ENCODE assay signal across 8 cellular contexts in the genomic region with DNA sequence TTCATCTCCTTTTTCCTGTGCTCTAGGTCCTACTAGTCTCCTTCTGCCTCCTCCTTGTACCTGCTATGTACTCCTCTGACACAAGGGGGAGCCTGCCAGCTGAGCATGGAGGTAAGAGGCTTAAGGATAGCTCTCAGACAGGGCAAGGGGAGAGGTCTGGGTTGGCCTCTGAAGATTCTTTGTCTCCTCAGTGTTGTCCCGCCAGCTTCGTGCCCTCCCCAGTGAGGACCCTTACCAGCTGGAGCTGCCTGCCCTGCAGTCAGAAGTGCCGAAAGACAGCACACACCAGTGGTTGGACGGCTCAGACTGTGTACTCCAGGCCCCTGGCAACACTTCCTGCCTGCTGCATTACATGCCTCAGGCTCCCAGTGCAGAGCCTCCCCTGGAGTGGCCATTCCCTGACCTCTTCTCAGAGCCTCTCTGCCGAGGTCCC. TPM values are rescaled to one million over a fixed set of nuclear protein-coding genes. Genes with fewer than 3 reads are reported as not detected.
A peak's percentile ranks its signal among the peaks of the same experiment; 100 is the strongest.
DNase-seq lines count a peak whose midpoint lies in the region; ATAC-seq and TF ChIP-seq lines count a peak whose summit lies in the region.

No MANE protein-coding gene starts in this region.

- peaks cover 16% of the 10 kb centered on the region for H3K4me1 Mint-ChIP-seq in activated naive CD4-positive, alpha-beta T cell treated with anti-CD3 and anti-CD28 coated beads for 36 hours (ENCODE audit: low read depth)

- CTCF ChIA-PET in activated naive CD4-positive, alpha-beta T cell treated with anti-CD3 and anti-CD28 coated beads for 36 hours (lab: Charles Lee): interaction anchor here (0.7 to 3.0 kb wide), 11 partner anchors 9 to 119 kb away, joined by 3 to 59 read pairs (median 7); a partner anchor contains a TSS

- peaks cover 9% of the 10 kb centered on the region for H3K36me3 Mint-ChIP-seq in activated naive CD4-positive, alpha-beta T cell treated with anti-CD3 and anti-CD28 coated beads for 36 hours (ENCODE audit: low read depth)

- peak; percentile 97 for TF ChIP-seq CTCF in LNCaP clone FGC (IDR thresholded peaks at IDR 0.05; ENCODE audit: control insufficient read depth, extremely low read depth, insufficient read depth)
- peak; percentile 61 to 86 (median 74) for TF ChIP-seq CTCF in heart left ventricle (IDR thresholded peaks at IDR 0.05)
- TF ChIP-seq CTCF in retinal pigment epithelial cell (conservative IDR thresholded peaks at IDR 0.05; ENCODE audit: low read depth, low read length): peak; percentile 98

- DNase-seq in GDM1 (lab: John Stamatoyannopoulos, UW): peak; percentile 66
- DNase-seq in LNCaP clone FGC (ENCODE audit: low read depth): no peak
- DNase-seq in SHP77 treated with DMSO at 0.1 percent for 48 hours (lab: John Stamatoyannopoulos, UW): peak; percentile 4
- DNase-seq in activated naive CD4-positive, alpha-beta T cell treated with anti-CD3 and anti-CD28 coated beads for 36 hours: peak; percentile 76
- DNase-seq in heart left ventricle: peak in 4 of 5 donors; percentile 66 to 72 (median 69)
- no peak for DNase-seq in retinal pigment epithelial cell (ENCODE audit: low read depth)

- no peaks in the 10 kb centered on the region for H3K27me3 Mint-ChIP-seq in activated naive CD4-positive, alpha-beta T cell treated with anti-CD3 and anti-CD28 coated beads for 36 hours (ENCODE audit: low read depth)

- no peak for TF ChIP-seq POLR2A in heart left ventricle (IDR thresholded peaks at IDR 0.05)

- H3K27ac ChIP-seq in heart left ventricle: peak overlapping the region in 4 of 12 donors; percentile 16 to 26 (median 24)

- peaks cover 0 to 77% (median 71%) of the 10 kb centered on the region in 9 donors for H3K36me3 ChIP-seq in heart left ventricle

- H3K27me3 ChIP-seq in heart left ventricle: no peaks in the 10 kb centered on the region

- H3K27ac Mint-ChIP-seq in activated naive CD4-positive, alpha-beta T cell treated with anti-CD3 and anti-CD28 coated beads for 36 hours: no peak overlapping the region

- no peaks in the 10 kb centered on the region for H3K9me3 ChIP-seq in heart left ventricle

- no peak overlapping the region for H3K4me3 ChIP-seq in LNCaP clone FGC (ENCODE audit: low read depth, low read length)
- H3K4me3 ChIP-seq in heart left ventricle: no peak overlapping the region
- H3K4me3 ChIP-seq in retinal pigment epithelial cell (ENCODE audit: low read length): no peak overlapping the region

- no peak overlapping the region for H3K4me3 Mint-ChIP-seq in activated naive CD4-positive, alpha-beta T cell treated with anti-CD3 and anti-CD28 coated beads for 36 hours

- intact Hi-C loops in activated naive CD4-positive, alpha-beta T cell treated with anti-CD3 and anti-CD28 coated beads for 36 hours (cut with micrococcal nuclease): loop anchor here (1.0 kb wide), 3 partner anchors 12 to 146 kb away; no protein-coding TSS in a partner anchor
- intact Hi-C loops in heart left ventricle (cut with DNase I): loop anchor here in 3 of 10 donors (5.0 kb wide), 3 partner anchors 89 to 624 kb away; a partner anchor contains a TSS

- WGBS in heart left ventricle, 4 donors: 29 to 40% (median 34%) methylated on average over 5 of the region's 5 CpGs

- H3K9me3 Mint-ChIP-seq in activated naive CD4-positive, alpha-beta T cell treated with anti-CD3 and anti-CD28 coated beads for 36 hours: no peaks in the 10 kb centered on the region

- H3K4me1 ChIP-seq in heart left ventricle: peaks cover 5 to 31% (median 15%) of the 10 kb centered on the region in 12 donors

- ATAC-seq in heart left ventricle: no peak
- no peak for ATAC-seq in HG03439 (IDR thresholded peaks at IDR 0.05; ENCODE audit: unreplicated experiment)
- ATAC-seq in HG03565 (IDR thresholded peaks at IDR 0.05; ENCODE audit: unreplicated experiment): no peak

RNA-seq across cellular contexts. Expression of a gene that starts 3.8 kb away (rescaled TPM):
- total RNA-seq in activated naive CD4-positive, alpha-beta T cell treated with anti-CD3 and anti-CD28 coated beads for 36 hours: 10 to 100 TPM; 13.7 to 13.8 TPM
- 10 to 100 TPM; 16.1 to 38.0 (median 25.5) TPM for total RNA-seq in heart left ventricle
- 10 to 100 TPM; 26.7 to 49.4 TPM for polyA plus RNA-seq in heart left ventricle

RNA-seq across cellular contexts. Expression of a gene that starts 4.2 kb away (rescaled TPM):
- 100 to 1,000 TPM; 190 TPM for total RNA-seq in activated naive CD4-positive, alpha-beta T cell treated with anti-CD3 and anti-CD28 coated beads for 36 hours
- total RNA-seq in heart left ventricle: 100 to 1,000 TPM; 193 to 373 (median 261) TPM
- polyA plus RNA-seq in heart left ventricle: 100 to 1,000 TPM; 152 to 241 TPM

RNA-seq across cellular contexts. Expression of a gene that starts 12.8 kb away (rescaled TPM):
- 10 to 100 TPM; 20.3 to 22.7 TPM for total RNA-seq in activated naive CD4-positive, alpha-beta T cell treated with anti-CD3 and anti-CD28 coated beads for 36 hours
- 10 to 100 TPM; 52.1 to 93.8 (median 65.5) TPM for total RNA-seq in heart left ventricle
- polyA plus RNA-seq in heart left ventricle: 10 to 100 TPM; 54.1 to 96.2 TPM

RNA-seq across cellular contexts. Expression of a gene that starts 12.9 kb away (rescaled TPM):
- total RNA-seq in activated naive CD4-positive, alpha-beta T cell treated with anti-CD3 and anti-CD28 coated beads for 36 hours: 10 to 100 TPM; 12.0 to 13.3 TPM
- total RNA-seq in heart left ventricle: 10 to 100 TPM; 25.4 to 38.8 (median 32.7) TPM
- 10 to 100 TPM; 14.7 to 29.8 TPM for polyA plus RNA-seq in heart left ventricle

RNA-seq across cellular contexts. Expression of a gene that starts 17.9 kb away (rescaled TPM):
- under 1 TPM in 1 of 2 experiments, not detected in 1; 0.45 TPM for total RNA-seq in activated naive CD4-positive, alpha-beta T cell treated with anti-CD3 and anti-CD28 coated beads for 36 hours
- total RNA-seq in heart left ventricle: not detected
- polyA plus RNA-seq in heart left ventricle: under 1 TPM in 1 of 2 donors, not detected in 1; 0.26 TPM

Comparison
In these comparisons a context has a peak if more than half of its experiments do, and no peak if none do; other contexts are left out.
1. DNase-seq: peak in GDM1 (single experiment), SHP77 treated with DMSO at 0.1 percent for 48 hours (single experiment), activated naive CD4-positive, alpha-beta T cell treated with anti-CD3 and anti-CD28 coated beads for 36 hours (single experiment) and heart left ventricle (4 of 5); none in LNCaP clone FGC (single experiment) and retinal pigment epithelial cell (single experiment).
2. Peak in every context shown above with its lines, with median percentiles within 50 percentile points of each other: CTCF ChIP-seq.